In genomic region chr2:27122791-27123190, GRCh38 we compare ENCODE assay signal across 1 cellular context.
TF ChIP-seq lines count a peak whose summit lies in the region.

No MANE protein-coding gene starts in this region.

TF ChIP-seq in A549, 52 proteins besides CTCF, POLR2A, EP300 and RAD21 (continued from another document):
- TF ChIP-seq HMGXB4 (CRISPR knock-in tag; IDR thresholded peaks at IDR 0.05; ENCODE audit: borderline replicate concordance) (no peak), PBX3 (IDR thresholded peaks at IDR 0.05) (no peak), NFE2L2 (conservative IDR thresholded peaks at IDR 0.05; ENCODE audit: low read length) (no peak), ESRRA (IDR thresholded peaks at IDR 0.05; ENCODE audit: borderline replicate concordance, low read length) (no peak), MAX (IDR thresholded peaks at IDR 0.05) (no peak), HDAC2 (IDR thresholded peaks at IDR 0.05) (no peak), RNF2 (IDR thresholded peaks at IDR 0.05; ENCODE audit: borderline replicate concordance, low read depth) (no peak), RARB (CRISPR knock-in tag; IDR thresholded peaks at IDR 0.05) (no peak)
